In genomic region chr3:55264933-55265332, GRCh38 we compare ENCODE assay signal across 29 cellular contexts.
"Had no signal": no experiment of that assay in that cellular context is flagged by ENCODE, and none has a peak within 500 bp of the region (broad histone marks: within the 10 kb centered on the region; RNA-seq: fewer than 3 reads in every experiment).

No MANE protein-coding gene starts in this region.

- H3K27ac ChIP-seq: colonic mucosa, epithelial cell of prostate, esophagus squamous epithelium, left ventricle myocardium inferior, pancreas, prostate gland, stomach, thyroid gland, WERI-Rb-1 had no signal

- H3K36me3 ChIP-seq: colonic mucosa, esophagus squamous epithelium, left ventricle myocardium inferior, pancreas, prostate gland, stomach, thyroid gland, WERI-Rb-1 had no signal

- H3K27me3 ChIP-seq: colonic mucosa, esophagus squamous epithelium, pancreas, stomach, thyroid gland had no signal

- ATAC-seq: naive thymus-derived CD8-positive, alpha-beta T cell; pancreas; sciatic nerve; stimulated activated memory B cell treated with anti-CD40 and anti-IgM and Interleukin-4, amounts not matched to agents 10 μg/mL and 1 μg/mL and 100 μg/mL, for 72 hours had no signal

- H3K9me3 ChIP-seq: colonic mucosa, esophagus squamous epithelium, left ventricle myocardium inferior, pancreas, prostate gland, stomach, thyroid gland had no signal

- H3K4me3 ChIP-seq: colonic mucosa, esophagus squamous epithelium, left ventricle myocardium inferior, pancreas, prostate gland, stomach, thyroid gland had no signal

- H3K4me1 ChIP-seq: colonic mucosa, esophagus squamous epithelium, left ventricle myocardium inferior, pancreas, prostate gland, stomach, thyroid gland had no signal

- DNase-seq: activated CD4-positive, alpha-beta memory T cell treated with anti-CD3 and anti-CD28 coated beads for 36 hours; activated CD4-positive, alpha-beta T cell treated with anti-CD3 and anti-CD28 coated beads, Interleukin-2, amount 10 ng/mL, durations not matched to agents 24 days and 14 days; activated CD4-positive, CD25-positive, alpha-beta regulatory T cell treated with anti-CD3 and anti-CD28 coated beads, Interleukin-2, amount 50 U/mL, for 72 hours; activated CD8-positive, alpha-beta memory T cell treated with anti-CD3 and anti-CD28 coated beads, Interleukin-2, amount 50 U/mL, for 4 hours; activated gamma-delta T cell; activated naive CD4-positive, alpha-beta T cell treated with anti-CD3 and anti-CD28 coated beads, Interleukin-2, amount 10 ng/mL, durations not matched to agents 7 days and 5 days; activated T-cell treated with anti-CD3 and anti-CD28 coated beads, Interleukin-2, amount 50 U/mL, for 24 hours; colonic mucosa; effector CD8-positive, alpha-beta T cell; esophagus squamous epithelium; islet precursor cell; left ventricle myocardium inferior; mammary epithelial cell; midbrain; naive thymus-derived CD8-positive, alpha-beta T cell; nucleus accumbens; pancreas; retina; small intestine; stimulated activated CD4-positive, alpha-beta T cell treated with anti-CD3 and anti-CD28 coated beads, Interleukin-4, amount 100 ng/mL, for 4 hours; stimulated activated CD8-positive, alpha-beta memory T cell treated with anti-CD3 and anti-CD28 coated beads, Interleukin-4, amount 100 ng/mL, for 48 hours; stomach; T-helper 9 cell; thyroid gland; WERI-Rb-1 had no signal
